ENCODE assay signal across 15 cellular contexts in the genomic region with DNA sequence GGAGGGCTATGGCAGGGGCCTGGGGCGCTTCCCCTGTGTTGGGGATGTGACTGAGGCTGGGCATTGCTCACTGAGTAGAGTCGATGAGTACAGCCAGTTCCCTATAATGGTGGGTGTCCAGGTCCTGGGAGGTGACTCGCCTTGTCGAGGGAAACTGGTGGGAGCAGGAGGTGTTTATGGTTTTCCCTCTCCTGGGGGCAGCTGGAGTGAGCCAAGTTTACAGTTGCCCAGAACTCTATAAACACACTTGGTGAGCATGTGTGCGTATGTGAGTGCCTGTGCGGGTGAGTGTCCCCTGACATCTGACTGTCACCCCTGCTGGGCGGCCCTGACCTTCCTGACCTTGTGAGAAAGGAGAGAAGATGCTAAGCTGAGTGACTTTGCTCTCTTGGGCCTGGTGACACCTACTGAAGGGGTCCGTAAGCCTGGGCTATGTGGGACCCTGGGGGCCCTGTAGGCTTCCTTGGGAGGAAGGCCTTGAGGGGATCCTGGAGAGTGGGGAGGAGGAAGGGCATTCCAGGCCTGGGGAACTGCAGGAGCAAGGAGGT.
DNase-seq lines count a peak whose midpoint lies in the region; ATAC-seq and TF ChIP-seq lines count a peak whose summit lies in the region.
"Had no signal": no experiment of that assay in that cellular context is flagged by ENCODE, and none has a peak within 500 bp of the region (broad histone marks: within the 10 kb centered on the region; RNA-seq: fewer than 3 reads in every experiment).

No MANE protein-coding gene starts in this region.

- no peak for TF ChIP-seq POLR2A in tibial nerve (IDR thresholded peaks at IDR 0.05)

- H3K79me2 ChIP-seq in GM23248 (ENCODE audit: insufficient read depth) (no peaks in the 10 kb centered on the region), neural progenitor cell (ENCODE audit: low read depth) (no peaks in the 10 kb centered on the region)

- H3K36me3 ChIP-seq in GM23248 (ENCODE audit: low read depth) = no peaks in the 10 kb centered on the region
- H3K36me3 ChIP-seq in neural progenitor cell = no peaks in the 10 kb centered on the region
- H3K36me3 ChIP-seq in tibial nerve = no peaks in the 10 kb centered on the region
- H3K36me3 ChIP-seq: SJSA1 had no signal

- H3K27ac ChIP-seq in GM23248 (no peak overlapping the region), neural progenitor cell (no peak overlapping the region), tibial nerve (no peak overlapping the region)
- H3K27ac ChIP-seq: RWPE1, SJSA1 had no signal

- TF ChIP-seq CTCF in CD14-positive monocyte (IDR thresholded peaks at IDR 0.05) = no peak
- no peak for TF ChIP-seq CTCF in brain (conservative IDR thresholded peaks at IDR 0.05)
- no peak for TF ChIP-seq CTCF in neural progenitor cell (IDR thresholded peaks at IDR 0.05)
- no peak for TF ChIP-seq CTCF in tibial nerve (IDR thresholded peaks at IDR 0.05)

- peaks cover 2 to 5% (median 3%) of the 10 kb centered on the region in 3 donors for H3K27me3 Mint-ChIP-seq in CD14-positive monocyte (ENCODE audit: low read depth in 3 of 3)
- no peaks in the 10 kb centered on the region for H3K27me3 Mint-ChIP-seq in brain
- H3K27me3 Mint-ChIP-seq in neural progenitor cell (ENCODE audit: insufficient read depth, low read depth) = peaks cover 19% of the 10 kb centered on the region
- H3K27me3 Mint-ChIP-seq in activated T-cell treated with anti-CD3 and anti-CD28 coated beads, Interleukin-2, amount 50 U/mL, for 72 hours (ENCODE audit: low read depth) = no peaks in the 10 kb centered on the region

- WGBS in GM23248 (ENCODE audit: low coverage in 1 of 2, low lambda C conversion rate in 2 of 2, missing lambda C conversion rate in 2 of 2), 2 experiments = 67 to 74% methylated on average over 8 of the region's 8 CpGs
- 71 to 79% methylated on average over 8 of the region's 8 CpGs for WGBS in tibial nerve, 2 donors

- H3K4me1 ChIP-seq in GM23248 (ENCODE audit: insufficient read depth) (peaks cover 38% of the 10 kb centered on the region), neural progenitor cell (peaks cover 53% of the 10 kb centered on the region), tibial nerve (peaks cover 0 to 6% (median 0%) of the 10 kb centered on the region in 4 donors)

- H3K27me3 ChIP-seq in GM23248 (replicated peaks; ENCODE audit: insufficient read depth) = no peaks in the 10 kb centered on the region
- no peaks in the 10 kb centered on the region for H3K27me3 ChIP-seq in neural progenitor cell
- no peaks in the 10 kb centered on the region for H3K27me3 ChIP-seq in tibial nerve
- H3K27me3 ChIP-seq: SJSA1 had no signal

- no peak overlapping the region for H3K4me3 ChIP-seq in GM23248
- no peak overlapping the region for H3K4me3 ChIP-seq in neural progenitor cell
- H3K4me3 ChIP-seq in tibial nerve = no peak overlapping the region
- H3K4me3 ChIP-seq: SJSA1 had no signal

- H3K27ac Mint-ChIP-seq in CD14-positive monocyte (peak overlapping the region in 1 of 7 donors; percentile 27), brain (peak overlapping the region in 3 of 5 experiments; percentile 27 to 49 (median 27)), neural progenitor cell (no peak overlapping the region)
- H3K27ac Mint-ChIP-seq in activated T-cell treated with anti-CD3 and anti-CD28 coated beads, Interleukin-2, amount 50 U/mL, for 72 hours = no peak overlapping the region

- in situ Hi-C loops in GM23248 (cut with MboI) = no loop called here

- no peak for ATAC-seq in activated T-cell treated with anti-CD3 and anti-CD28 coated beads, Interleukin-2, amount 50 U/mL, for 72 hours (replicated peaks in 1 of 2)

- H2AFZ ChIP-seq in GM23248 = no peak overlapping the region
- no peak overlapping the region for H2AFZ ChIP-seq in neural progenitor cell (replicated peaks)

- peak; percentile 28 for DNase-seq in CD14-positive monocyte (ENCODE audit: low spot score)
- DNase-seq in GM23248 = peak; percentile 53
- DNase-seq in neural progenitor cell (ENCODE audit: low spot score) = no peak
- DNase-seq in glomerular visceral epithelial cell (ENCODE audit: extremely low spot score) = no peak
- no peak for DNase-seq in SW 1271 (lab: John Stamatoyannopoulos, UW)
- DNase-seq in tibial nerve (ENCODE audit: low spot score in 2 of 2) = no peak
- DNase-seq in activated T-cell treated with anti-CD3 and anti-CD28 coated beads, Interleukin-2, amount 50 U/mL, for 72 hours = no peak
- DNase-seq: GDM1, NCI-H146, NCI-H2081 treated with DMSO at 0.1 percent for 48 hours, NCI-H226, NCI-H526 treated with DMSO at 0.1 percent for 48 hours had no signal

- no peaks in the 10 kb centered on the region for H3K36me3 Mint-ChIP-seq in CD14-positive monocyte
- H3K36me3 Mint-ChIP-seq in brain = no peaks in the 10 kb centered on the region
- no peaks in the 10 kb centered on the region for H3K36me3 Mint-ChIP-seq in neural progenitor cell
- H3K36me3 Mint-ChIP-seq in activated T-cell treated with anti-CD3 and anti-CD28 coated beads, Interleukin-2, amount 50 U/mL, for 72 hours (ENCODE audit: insufficient read depth in 2 of 2) = no peaks in the 10 kb centered on the region

- H3K4me2 ChIP-seq in GM23248 (ENCODE audit: unreplicated experiment) = no peak overlapping the region
- peak overlapping the region; percentile 49 for H3K4me2 ChIP-seq in neural progenitor cell

- H3K4me3 Mint-ChIP-seq in CD14-positive monocyte (no peak overlapping the region), brain (no peak overlapping the region), neural progenitor cell (peak overlapping the region; percentile 27)
- H3K4me3 Mint-ChIP-seq in activated T-cell treated with anti-CD3 and anti-CD28 coated beads, Interleukin-2, amount 50 U/mL, for 72 hours = no peak overlapping the region

- intact Hi-C loops in CD14-positive monocyte (cut with micrococcal nuclease) = no loop called here

- no peaks in the 10 kb centered on the region for H3K9me3 ChIP-seq in GM23248 (ENCODE audit: low read depth)
- no peaks in the 10 kb centered on the region for H3K9me3 ChIP-seq in neural progenitor cell (ENCODE audit: low read depth)
- H3K9me3 ChIP-seq in tibial nerve = no peaks in the 10 kb centered on the region
- H3K9me3 ChIP-seq: SJSA1 had no signal

- H3K9ac ChIP-seq in GM23248 (no peak overlapping the region), neural progenitor cell (no peak overlapping the region)

- H3K9me2 ChIP-seq in GM23248 (ENCODE audit: insufficient read depth) = no peaks in the 10 kb centered on the region

- H3F3A ChIP-seq in GM23248 (ENCODE audit: insufficient read depth) (peaks cover 26% of the 10 kb centered on the region), neural progenitor cell (ENCODE audit: low read depth) (peaks cover 16% of the 10 kb centered on the region)

- TF ChIP-seq EP300 in tibial nerve (IDR thresholded peaks at IDR 0.05) = no peak

- H3K9me3 Mint-ChIP-seq in CD14-positive monocyte (no peaks in the 10 kb centered on the region), brain (peaks cover 0 to 2% (median 0%) of the 10 kb centered on the region in 5 experiments), neural progenitor cell (no peaks in the 10 kb centered on the region)
- no peaks in the 10 kb centered on the region for H3K9me3 Mint-ChIP-seq in activated T-cell treated with anti-CD3 and anti-CD28 coated beads, Interleukin-2, amount 50 U/mL, for 72 hours

- H3K4me1 Mint-ChIP-seq in CD14-positive monocyte (peaks cover 22% of the 10 kb centered on the region), brain (peaks cover 70% of the 10 kb centered on the region), neural progenitor cell (peaks cover 48% of the 10 kb centered on the region)
- no peaks in the 10 kb centered on the region for H3K4me1 Mint-ChIP-seq in activated T-cell treated with anti-CD3 and anti-CD28 coated beads, Interleukin-2, amount 50 U/mL, for 72 hours (ENCODE audit: low read depth)

- H4K20me1 ChIP-seq in GM23248 (ENCODE audit: insufficient read depth) (no peaks in the 10 kb centered on the region), neural progenitor cell (ENCODE audit: low read depth) (no peaks in the 10 kb centered on the region)

Comparison
In these comparisons a context has a peak if more than half of its experiments do, and no peak if none do; other contexts are left out.
1. DNase-seq: peak in CD14-positive monocyte (single experiment) and GM23248 (single experiment); none in neural progenitor cell (single experiment), glomerular visceral epithelial cell (single experiment), SW 1271 (0 of 2), tibial nerve (0 of 2) and activated T-cell treated with anti-CD3 and anti-CD28 coated beads, Interleukin-2, amount 50 U/mL, for 72 hours (0 of 2).
2. H3K27ac Mint-ChIP-seq: peak in brain (3 of 5); none in neural progenitor cell (single experiment) and activated T-cell treated with anti-CD3 and anti-CD28 coated beads, Interleukin-2, amount 50 U/mL, for 72 hours (single experiment).